ENCODE assay signal across 8 cellular contexts in the genomic region with DNA sequence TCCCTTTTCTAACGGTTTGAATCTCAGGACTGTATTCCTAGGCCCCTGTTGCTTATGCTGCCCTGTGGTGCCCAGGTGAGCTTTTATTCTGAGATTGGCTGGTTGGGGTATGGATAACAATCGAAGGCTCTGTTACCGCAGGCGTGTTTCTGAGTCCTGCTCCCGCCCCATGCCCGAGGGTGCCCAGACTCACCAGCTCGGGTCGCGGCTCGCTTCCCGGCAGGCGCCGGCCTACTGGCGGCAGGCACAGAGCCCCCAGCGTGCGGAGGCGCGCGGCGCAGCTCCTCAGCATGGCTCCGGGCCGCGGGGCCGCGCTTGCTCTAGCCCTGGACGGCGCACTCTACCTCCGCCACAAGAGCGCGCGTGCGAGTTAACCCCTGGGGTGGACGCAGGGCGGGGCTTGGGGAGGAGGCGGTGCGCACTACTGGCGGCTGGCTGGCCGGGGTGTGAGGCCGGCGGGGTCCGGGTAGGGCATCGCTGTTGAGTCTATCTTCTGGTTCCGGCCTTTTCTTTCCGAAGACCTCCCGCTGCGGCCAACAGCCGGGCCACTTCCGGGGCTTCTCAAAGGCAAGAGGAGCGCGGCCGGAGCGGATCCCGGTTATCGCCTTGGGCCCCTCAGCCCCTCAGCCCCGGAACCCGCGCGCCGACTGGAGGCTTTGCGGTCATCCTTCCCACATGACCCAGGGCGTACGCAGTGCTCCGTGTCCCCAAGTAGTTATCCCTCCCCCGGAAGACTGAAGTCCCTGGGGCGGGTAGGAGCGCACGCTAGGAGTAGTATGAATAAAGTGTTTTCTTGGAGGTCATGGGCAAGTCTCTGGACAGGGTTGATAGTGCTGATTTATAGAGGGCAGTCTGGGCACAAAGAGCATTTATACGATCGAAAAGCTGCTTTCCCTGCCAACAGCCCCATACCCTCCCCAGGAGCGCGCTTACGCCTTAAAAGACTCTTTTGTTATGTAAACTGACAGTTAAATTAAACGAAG. TPM values are rescaled to one million over a fixed set of nuclear protein-coding genes. Genes with fewer than 3 reads are reported as not detected.
A peak's percentile ranks its signal among the peaks of the same experiment; 100 is the strongest.
DNase-seq lines count a peak whose midpoint lies in the region; ATAC-seq and TF ChIP-seq lines count a peak whose summit lies in the region.

A gene (minus strand): TSS at position 345 of the 983 bp plus-strand sequence. CDS start 53 bp downstream, at position 292.

- H3K9me3 ChIP-seq in fibroblast of lung (ENCODE audit: control insufficient read depth, insufficient read depth, low read depth, low read length): no peaks in the 10 kb centered on the region

- peaks cover 28% of the 10 kb centered on the region for H3K36me3 Mint-ChIP-seq in Calu3 (ENCODE audit: insufficient read depth, unreplicated experiment)
- peaks cover 8 to 22% (median 16%) of the 10 kb centered on the region in 3 donors for H3K36me3 Mint-ChIP-seq in naive thymus-derived CD8-positive, alpha-beta T cell
- peaks cover 30 to 37% of the 10 kb centered on the region in 2 donors for H3K36me3 Mint-ChIP-seq in stimulated activated naive B cell treated with anti-CD40 and anti-IgM and Interleukin-4, amounts not matched to agents 10 μg/mL and 1 μg/mL and 100 μg/mL, for 72 hours

- no peaks in the 10 kb centered on the region for H3K36me3 ChIP-seq in fibroblast of lung (ENCODE audit: control insufficient read depth, insufficient read depth, low read length)

- H3K9ac ChIP-seq in fibroblast of lung (ENCODE audit: insufficient read depth, low read length): peak within 1 kb of the TSS; percentile 78

- peak within 1 kb of the TSS; percentile 95 for H2AFZ ChIP-seq in fibroblast of lung (ENCODE audit: low read length)

- no peaks in the 10 kb centered on the region for H4K20me1 ChIP-seq in fibroblast of lung (ENCODE audit: control insufficient read depth, extremely low read depth, insufficient read depth, low read length)

- H3K27me3 ChIP-seq in fibroblast of lung (ENCODE audit: control insufficient read depth, insufficient read depth, low read length): no peaks in the 10 kb centered on the region

- no peaks in the 10 kb centered on the region for H3K27me3 Mint-ChIP-seq in Calu3 (ENCODE audit: unreplicated experiment)
- H3K27me3 Mint-ChIP-seq in naive thymus-derived CD8-positive, alpha-beta T cell: no peaks in the 10 kb centered on the region
- H3K27me3 Mint-ChIP-seq in stimulated activated naive B cell treated with anti-CD40 and anti-IgM and Interleukin-4, amounts not matched to agents 10 μg/mL and 1 μg/mL and 100 μg/mL, for 72 hours: no peaks in the 10 kb centered on the region

- no peaks in the 10 kb centered on the region for H3K4me1 ChIP-seq in fibroblast of lung (ENCODE audit: control insufficient read depth, extremely low read depth, insufficient read depth, low read length)

- H3K79me2 ChIP-seq in fibroblast of lung (ENCODE audit: control insufficient read depth, insufficient read depth, low read length): no peaks in the 10 kb centered on the region

- peak within 1 kb of the TSS; percentile 75 for H3K27ac ChIP-seq in fibroblast of lung (ENCODE audit: insufficient read depth, low read length)

- POLR2A ChIA-PET in naive thymus-derived CD8-positive, alpha-beta T cell (lab: Charles Lee): interaction anchor here (0.6 to 8.1 kb wide), 11 partner anchors 10 to 450 kb away, joined by 3 to 189 read pairs (median 5); a partner anchor contains a TSS

- TSS peak; percentile 96 for BruUV-seq in Calu3 (replicated peaks; lab: Mats Ljungman, UMichigan)

- peak; percentile 97 for ATAC-seq in GM21367 (IDR thresholded peaks at IDR 0.05; ENCODE audit: unreplicated experiment)
- peak; percentile 76 to 83 for ATAC-seq in naive thymus-derived CD8-positive, alpha-beta T cell
- ATAC-seq in stimulated activated naive B cell treated with anti-CD40 and anti-IgM and Interleukin-4, amounts not matched to agents 10 μg/mL and 1 μg/mL and 100 μg/mL, for 72 hours (replicated peaks): peak; percentile 97 to 99

- H3K4me2 ChIP-seq in fibroblast of lung (ENCODE audit: extremely low read depth, insufficient read depth, low read length): peak within 1 kb of the TSS; percentile 93

- TF ChIP-seq CTCF in Calu3 (IDR thresholded peaks at IDR 0.05; ENCODE audit: unreplicated experiment) (no peak), fibroblast of lung (conservative IDR thresholded peaks at IDR 0.05 in 1 of 2, IDR thresholded peaks at IDR 0.05 in 1 of 2; ENCODE audit: low read depth in 1 of 2, low read length in 2 of 2) (peak in 1 of 2 donors; percentile 5)

- CTCF ChIA-PET in Calu3 (lab: Charles Lee): interaction anchor here (0.6 to 1.8 kb wide), 15 partner anchors 11 to 901 kb away, joined by 3 to 11 read pairs (median 4); a partner anchor contains a TSS

- H3K4me3 ChIP-seq in fibroblast of lung (replicated peaks in 1 of 4; ENCODE audit: control extremely low read depth in 1 of 4, insufficient read depth in 1 of 4, low read depth in 3 of 4, low read length in 4 of 4): peak within 1 kb of the TSS; percentile 81 to 97 (median 90)

- intact Hi-C loops in Calu3 (cut with micrococcal nuclease; ENCODE audit: unreplicated experiment): no loop called here

- H3K27ac Mint-ChIP-seq in Calu3 (ENCODE audit: unreplicated experiment): peak within 1 kb of the TSS; percentile 92
- H3K27ac Mint-ChIP-seq in naive thymus-derived CD8-positive, alpha-beta T cell: peak within 1 kb of the TSS; percentile 87 to 97 (median 93)
- peak within 1 kb of the TSS; percentile 99 for H3K27ac Mint-ChIP-seq in stimulated activated naive B cell treated with anti-CD40 and anti-IgM and Interleukin-4, amounts not matched to agents 10 μg/mL and 1 μg/mL and 100 μg/mL, for 72 hours

- DNase-seq in Calu3 (peak; percentile 100), HT1080 (ENCODE audit: low read depth) (peak; percentile 97), RPMI7951 (ENCODE audit: low read depth) (peak; percentile 95), fibroblast of lung (ENCODE audit: low read depth in 2 of 2) (peak; percentile 96)
- peak; percentile 81 to 89 for DNase-seq in activated T-helper 1 cell treated with anti-CD3 and anti-CD28 coated beads, Interleukin-2, amount 50 U/mL, for 16 hours (ENCODE audit: low read depth in 1 of 2, low spot score in 1 of 2)
- DNase-seq in naive thymus-derived CD8-positive, alpha-beta T cell: peak; percentile 73 to 92 (median 83)
- peak; percentile 98 for DNase-seq in stimulated activated naive B cell treated with anti-CD40 and anti-IgM and Interleukin-4, amounts not matched to agents 10 μg/mL and 1 μg/mL and 100 μg/mL, for 72 hours

- H3K4me1 Mint-ChIP-seq in Calu3 (ENCODE audit: low read depth, unreplicated experiment): peaks cover 22% of the 10 kb centered on the region
- peaks cover 18 to 43% (median 42%) of the 10 kb centered on the region in 4 donors for H3K4me1 Mint-ChIP-seq in naive thymus-derived CD8-positive, alpha-beta T cell
- peaks cover 5 to 14% of the 10 kb centered on the region in 2 donors for H3K4me1 Mint-ChIP-seq in stimulated activated naive B cell treated with anti-CD40 and anti-IgM and Interleukin-4, amounts not matched to agents 10 μg/mL and 1 μg/mL and 100 μg/mL, for 72 hours

- peaks cover 2% of the 10 kb centered on the region for H3K9me3 Mint-ChIP-seq in Calu3 (ENCODE audit: low read depth, unreplicated experiment)
- peaks cover 0 to 20% (median 6%) of the 10 kb centered on the region in 9 donors for H3K9me3 Mint-ChIP-seq in naive thymus-derived CD8-positive, alpha-beta T cell
- H3K9me3 Mint-ChIP-seq in stimulated activated naive B cell treated with anti-CD40 and anti-IgM and Interleukin-4, amounts not matched to agents 10 μg/mL and 1 μg/mL and 100 μg/mL, for 72 hours: peaks cover 0 to 10% of the 10 kb centered on the region in 2 donors

- H3K4me3 Mint-ChIP-seq in Calu3 (ENCODE audit: low read depth, unreplicated experiment): peak within 1 kb of the TSS; percentile 90
- H3K4me3 Mint-ChIP-seq in naive thymus-derived CD8-positive, alpha-beta T cell: peak within 1 kb of the TSS; percentile 83 to 91 (median 86)
- peak within 1 kb of the TSS; percentile 87 to 93 for H3K4me3 Mint-ChIP-seq in stimulated activated naive B cell treated with anti-CD40 and anti-IgM and Interleukin-4, amounts not matched to agents 10 μg/mL and 1 μg/mL and 100 μg/mL, for 72 hours

RNA-seq across cellular contexts. Expression of the gene that starts here (rescaled TPM):
- total RNA-seq in Calu3 (2022) (17.2 and 18.6 TPM in 2 replicates), fibroblast of lung (4.6 and 6.4 TPM in 2 replicates)
- total RNA-seq in HT1080 (2014; rRNA removed; shearing (Covaris generic)): 10.0 and 11.8 TPM in 2 replicates
- 14.0 and 18.3 TPM in 2 replicates for polyA plus RNA-seq in HT1080 (2015; cell fraction: cytosol; rRNA removed)
- 19.9 and 33.4 TPM in 2 replicates for polyA plus RNA-seq in HT1080 (2015; cell fraction: nucleus; rRNA removed)
- 14.8 and 19.7 TPM in 2 replicates for total RNA-seq in RPMI7951 (2014; rRNA removed; shearing (Covaris generic))
- 15.8 and 18.7 TPM in 2 replicates for polyA plus RNA-seq in fibroblast of lung
- polyA plus RNA-seq in fibroblast of lung (2012): 9.9 and 10.7 TPM in 2 replicates
- 2.0 and 3.1 TPM in 2 replicates for polyA minus RNA-seq in fibroblast of lung (ENCODE audit: low replicate concordance)
- total RNA-seq in naive thymus-derived CD8-positive, alpha-beta T cell: 100 to 1,000 TPM; 154 to 166 TPM
- polyA plus RNA-seq in naive thymus-derived CD8-positive, alpha-beta T cell: 100 to 1,000 TPM in 2 of 3 donors, 10 to 100 TPM in 1; 82.2 to 116 (median 103) TPM

Comparison
In these comparisons a context has a peak if more than half of its experiments do, and no peak if none do; other contexts are left out.
1. Peak in every context shown above with its lines: DNase-seq, ATAC-seq, H3K4me3 ChIP-seq and H3K27ac ChIP-seq.